Comparison of ENCODE assay signal across 8 cellular contexts in genomic region chr11:95231126-95231880, GRCh38. TPM values are rescaled to one million over a fixed set of nuclear protein-coding genes. Genes with fewer than 3 reads are reported as not detected.
DNase-seq lines count a peak whose midpoint lies in the region; ATAC-seq, FAIRE-seq and TF ChIP-seq lines count a peak whose summit lies in the region.

TSS of gene SESN3 (minus strand) at chr11:95231202. CDS start at chr11:95230860, 342 bp downstream.

- no peaks in the 10 kb centered on the region for H3K9me2 ChIP-seq in Loucy (replicated peaks; ENCODE audit: low read depth, low read length)

- H2AFZ ChIP-seq in Loucy (ENCODE audit: low read length), result peak within 1 kb of the TSS; percentile 75

- H4K20me1 ChIP-seq in Loucy (ENCODE audit: insufficient read depth, low read length, poor library complexity, severe bottlenecking), result peaks cover 29% of the 10 kb centered on the region

- ATAC-seq in natural killer cell, result peak; percentile 88 to 97 (median 90)

- H3K4me2 ChIP-seq in Loucy (ENCODE audit: low read depth, low read length, poor library complexity, severe bottlenecking), result peak within 1 kb of the TSS; percentile 87

- H3K9me3 ChIP-seq in Loucy (ENCODE audit: insufficient read depth, low read depth, low read length), result no peaks in the 10 kb centered on the region

- DNase-seq in EL (peak; percentile 91), H54 (ENCODE audit: insufficient read length, low spot score) (peak; percentile 26), SHP77 (lab: John Stamatoyannopoulos, UW) (peak; percentile 96 to 99), fibroblast of pulmonary artery (ENCODE audit: low read depth) (peak; percentile 99), natural killer cell (peak; percentile 98)
- DNase-seq in activated T-helper 9 cell treated with anti-CD3 and anti-CD28 coated beads, Interleukin-2, amount 50 U/mL, for 16 hours (ENCODE audit: low read depth), result peak; percentile 98
- DNase-seq in stimulated activated naive CD4-positive, alpha-beta T cell (lab: John Stamatoyannopoulos, UW), result peak; percentile 97 to 99 (median 98)

- TF ChIP-seq CTCF in Loucy (conservative IDR thresholded peaks at IDR 0.05; ENCODE audit: low read length), result no peak; the same call in 1 of the 2 replicates
- TF ChIP-seq CTCF in fibroblast of pulmonary artery (IDR thresholded peaks at IDR 0.05; ENCODE audit: low read length, missing control alignments), result peak; percentile 4
- no peak for TF ChIP-seq CTCF in natural killer cell (IDR thresholded peaks at IDR 0.05)

- no peak for FAIRE-seq in H54 (lab: Jason Lieb, UNC)

- H3K4me1 ChIP-seq in Loucy (ENCODE audit: insufficient read depth, low read length, poor library complexity, severe bottlenecking), result peaks cover 47% of the 10 kb centered on the region

- no peaks in the 10 kb centered on the region for H3F3A ChIP-seq in Loucy (ENCODE audit: low read depth)

- H3K27ac Mint-ChIP-seq in natural killer cell, result peak within 1 kb of the TSS in 1 of 2 donors; percentile 57

- peaks cover 13% of the 10 kb centered on the region in 2 donors for H3K4me1 Mint-ChIP-seq in natural killer cell

- H3K36me3 ChIP-seq in Loucy (ENCODE audit: insufficient read depth, low read length), result no peaks in the 10 kb centered on the region

- H3K4me3 Mint-ChIP-seq in natural killer cell, result peak within 1 kb of the TSS; percentile 92

- H3K9me3 Mint-ChIP-seq in natural killer cell, result no peaks in the 10 kb centered on the region

- H3K27me3 Mint-ChIP-seq in natural killer cell (ENCODE audit: low read depth in 2 of 2), result peaks cover 3 to 16% of the 10 kb centered on the region in 2 donors

- H3K79me2 ChIP-seq in Loucy (ENCODE audit: insufficient read depth, low read length), result peaks cover 44% of the 10 kb centered on the region

- H3K4me3 ChIP-seq in Loucy (ENCODE audit: low read length, poor library complexity, severe bottlenecking) (peak within 1 kb of the TSS; percentile 98), fibroblast of pulmonary artery (replicated peaks; ENCODE audit: low read depth, low read length) (peak within 1 kb of the TSS; percentile 71)

- TF ChIP-seq POLR2A in H54 (IDR thresholded peaks at IDR 0.05; ENCODE audit: low read depth, low read length), result no peak

- H3K9ac ChIP-seq in Loucy (ENCODE audit: low read depth, low read length, poor library complexity, severe bottlenecking), result peak within 1 kb of the TSS; percentile 83

- no peaks in the 10 kb centered on the region for H3K36me3 Mint-ChIP-seq in natural killer cell

- no peaks in the 10 kb centered on the region for H3K27me3 ChIP-seq in Loucy (ENCODE audit: insufficient read depth, low read length, poor library complexity, severe bottlenecking)

- intact Hi-C loops in natural killer cell (cut with micrococcal nuclease), result loop anchor here (1.0 to 5.0 kb wide), 7 partner anchors 23 to 739 kb away; partner anchors contain the start of genes ANKRD49, CWC15, ENDOD1 and FAM76B

RNA-seq across cellular contexts. Expression of gene SESN3, which starts in this region (rescaled TPM):
- total RNA-seq in natural killer cell, result 10 to 100 TPM in 1 of 3 donors, 1 to 10 TPM in 2; 5.5 to 10.2 (median 7.6) TPM

Comparison
In these comparisons a context has a peak if more than half of its experiments do, and no peak if none do; other contexts are left out.
1. Peak in every context shown above with its lines: DNase-seq, ATAC-seq and H3K4me3 ChIP-seq.
2. DNase-seq: peak in every context shown above with its lines; median percentile 99 in fibroblast of pulmonary artery; 98 in activated T-helper 9 cell treated with anti-CD3 and anti-CD28 coated beads, Interleukin-2, amount 50 U/mL, for 16 hours; 98 in natural killer cell; 98 in stimulated activated naive CD4-positive, alpha-beta T cell; 98 in SHP77; 91 in EL; 26 in H54.